In genomic region chr5:65790371-65791163, GRCh38 we compare ENCODE assay signal across 12 cellular contexts.
DNase-seq lines count a peak whose midpoint lies in the region; ATAC-seq and TF ChIP-seq lines count a peak whose summit lies in the region.
"Had no signal": no experiment of that assay in that cellular context is flagged by ENCODE, and none has a peak within 500 bp of the region (broad histone marks: within the 10 kb centered on the region; RNA-seq: fewer than 3 reads in every experiment).

No MANE protein-coding gene starts in this region.

- H3K4me3 ChIP-seq in choroid plexus epithelial cell (ENCODE audit: low read depth, low read length) = no peak overlapping the region
- H3K4me3 ChIP-seq: pancreas had no signal

- CTCF ChIA-PET in activated CD4-positive, alpha-beta memory T cell treated with anti-CD3 and anti-CD28 coated beads for 36 hours (lab: Charles Lee) = no interaction called here
- CTCF ChIA-PET in activated CD4-positive, alpha-beta memory T cell treated with anti-CD3 and anti-CD28 coated beads, Interleukin-2, amount 10 ng/mL, durations not matched to agents 7 days and 5 days (lab: Charles Lee) = no interaction called here

- peaks cover 11% of the 10 kb centered on the region for H3K9me3 Mint-ChIP-seq in activated CD4-positive, alpha-beta memory T cell treated with anti-CD3 and anti-CD28 coated beads for 36 hours
- peaks cover 8% of the 10 kb centered on the region for H3K9me3 Mint-ChIP-seq in activated CD4-positive, alpha-beta memory T cell treated with anti-CD3 and anti-CD28 coated beads, Interleukin-2, amount 10 ng/mL, durations not matched to agents 7 days and 5 days

- H3K27ac Mint-ChIP-seq in activated CD4-positive, alpha-beta memory T cell treated with anti-CD3 and anti-CD28 coated beads for 36 hours = no peak overlapping the region
- no peak overlapping the region for H3K27ac Mint-ChIP-seq in activated CD4-positive, alpha-beta memory T cell treated with anti-CD3 and anti-CD28 coated beads, Interleukin-2, amount 10 ng/mL, durations not matched to agents 7 days and 5 days
- H3K27ac Mint-ChIP-seq: T-helper 2 cell treated with Interferon-gamma antibody and Interleukin-4, amounts not matched to agents 5 μg/mL and 100 μg/mL, for 36 hours had no signal

- intact Hi-C loops in activated CD4-positive, alpha-beta memory T cell treated with anti-CD3 and anti-CD28 coated beads for 36 hours (cut with micrococcal nuclease) = no loop called here

- ATAC-seq in HG03039 (IDR thresholded peaks at IDR 0.05; ENCODE audit: unreplicated experiment) (no peak), HG03280 (IDR thresholded peaks at IDR 0.05; ENCODE audit: unreplicated experiment) (no peak)
- ATAC-seq: pancreas had no signal

- H3K4me3 Mint-ChIP-seq in activated CD4-positive, alpha-beta memory T cell treated with anti-CD3 and anti-CD28 coated beads for 36 hours = no peak overlapping the region
- H3K4me3 Mint-ChIP-seq in activated CD4-positive, alpha-beta memory T cell treated with anti-CD3 and anti-CD28 coated beads, Interleukin-2, amount 10 ng/mL, durations not matched to agents 7 days and 5 days = no peak overlapping the region
- H3K4me3 Mint-ChIP-seq: T-helper 2 cell treated with Interferon-gamma antibody and Interleukin-4, amounts not matched to agents 5 μg/mL and 100 μg/mL, for 36 hours had no signal

- H3K27me3 Mint-ChIP-seq in activated CD4-positive, alpha-beta memory T cell treated with anti-CD3 and anti-CD28 coated beads for 36 hours = no peaks in the 10 kb centered on the region
- H3K27me3 Mint-ChIP-seq in activated CD4-positive, alpha-beta memory T cell treated with anti-CD3 and anti-CD28 coated beads, Interleukin-2, amount 10 ng/mL, durations not matched to agents 7 days and 5 days = no peaks in the 10 kb centered on the region

- POLR2A ChIA-PET in activated CD4-positive, alpha-beta memory T cell treated with anti-CD3 and anti-CD28 coated beads for 36 hours (lab: Charles Lee) = no interaction called here
- POLR2A ChIA-PET in activated CD4-positive, alpha-beta memory T cell treated with anti-CD3 and anti-CD28 coated beads, Interleukin-2, amount 10 ng/mL, durations not matched to agents 7 days and 5 days (lab: Charles Lee) = no interaction called here

- H3K36me3 Mint-ChIP-seq in activated CD4-positive, alpha-beta memory T cell treated with anti-CD3 and anti-CD28 coated beads for 36 hours = peaks cover 36% of the 10 kb centered on the region
- H3K36me3 Mint-ChIP-seq in activated CD4-positive, alpha-beta memory T cell treated with anti-CD3 and anti-CD28 coated beads, Interleukin-2, amount 10 ng/mL, durations not matched to agents 7 days and 5 days (ENCODE audit: low read depth) = peaks cover 24% of the 10 kb centered on the region

- H3K4me1 Mint-ChIP-seq in activated CD4-positive, alpha-beta memory T cell treated with anti-CD3 and anti-CD28 coated beads for 36 hours (ENCODE audit: low read depth) = peaks cover 9% of the 10 kb centered on the region
- peaks cover 10% of the 10 kb centered on the region for H3K4me1 Mint-ChIP-seq in activated CD4-positive, alpha-beta memory T cell treated with anti-CD3 and anti-CD28 coated beads, Interleukin-2, amount 10 ng/mL, durations not matched to agents 7 days and 5 days

- TF ChIP-seq CTCF in choroid plexus epithelial cell (conservative IDR thresholded peaks at IDR 0.05; ENCODE audit: low read depth, low read length) = no peak

- DNase-seq in activated CD4-positive, alpha-beta memory T cell treated with anti-CD3 and anti-CD28 coated beads for 36 hours = peak; percentile 39
- no peak for DNase-seq in activated CD4-positive, alpha-beta memory T cell treated with anti-CD3 and anti-CD28 coated beads, Interleukin-2, amount 10 ng/mL, durations not matched to agents 7 days and 5 days
- DNase-seq in OCI-M1 (lab: John Stamatoyannopoulos, UW) (peak; percentile 79), choroid plexus epithelial cell (ENCODE audit: low read depth) (peak; percentile 26), NCI-H69 (lab: John Stamatoyannopoulos, UW) (no peak)
- DNase-seq in stimulated activated CD8-positive, alpha-beta memory T cell treated with anti-CD3 and anti-CD28 coated beads, Interleukin-7, amount 100 ng/mL, for 4 hours (ENCODE audit: low read depth in 2 of 2) = peak; percentile 17 to 28
- DNase-seq: activated gamma-delta T cell treated with Interleukin-2 at 50 U/mL for 16 hours, HCEC 1CT, pancreas had no signal

Comparison
In these comparisons a context has a peak if more than half of its experiments do, and no peak if none do; other contexts are left out.
1. DNase-seq: peak in activated CD4-positive, alpha-beta memory T cell treated with anti-CD3 and anti-CD28 coated beads for 36 hours (single experiment), OCI-M1 (single experiment), choroid plexus epithelial cell (single experiment) and stimulated activated CD8-positive, alpha-beta memory T cell treated with anti-CD3 and anti-CD28 coated beads, Interleukin-7, amount 100 ng/mL, for 4 hours (2 of 2); none in activated CD4-positive, alpha-beta memory T cell treated with anti-CD3 and anti-CD28 coated beads, Interleukin-2, amount 10 ng/mL, durations not matched to agents 7 days and 5 days (single experiment) and NCI-H69 (single experiment).